ENCODE assay signal across 8 cellular contexts in genomic region chr6:8064638-8065518, GRCh38. TPM values are rescaled to one million over a fixed set of nuclear protein-coding genes. Genes with fewer than 3 reads are reported as not detected.
DNase-seq lines count a peak whose midpoint lies in the region; ATAC-seq and TF ChIP-seq lines count a peak whose summit lies in the region.

No MANE protein-coding gene starts in this region.

- peak overlapping the region; percentile 73 for H2AFZ ChIP-seq in ACC112 (ENCODE audit: low read length, unreplicated experiment)

- DNase-seq in HAP-1 (ENCODE audit: low spot score in 2 of 2) (no peak), tibial nerve (ENCODE audit: low spot score in 2 of 2) (no peak), GOT3 (lab: John Stamatoyannopoulos, UW) (no peak)
- DNase-seq in activated naive CD8-positive, alpha-beta T cell treated with anti-CD3 and anti-CD28 coated beads, Interleukin-2, amount 10 ng/mL, durations not matched to agents 7 days and 5 days, result no peak

- H3K4me3 Mint-ChIP-seq in activated naive CD8-positive, alpha-beta T cell treated with anti-CD3 and anti-CD28 coated beads, Interleukin-2, amount 10 ng/mL, durations not matched to agents 7 days and 5 days, result peak overlapping the region; percentile 93

- H3K4me3 ChIP-seq in ACC112 (ENCODE audit: low read depth, low read length) (peak overlapping the region; percentile 94), HAP-1 (peak overlapping the region; percentile 80), liver (ENCODE audit: low read depth in 1 of 3, low read length in 3 of 3) (peak overlapping the region in 1 of 3 donors; percentile 84), tibial nerve (peak overlapping the region; percentile 54 to 84 (median 68))

- H3K27ac Mint-ChIP-seq in activated naive CD8-positive, alpha-beta T cell treated with anti-CD3 and anti-CD28 coated beads, Interleukin-2, amount 10 ng/mL, durations not matched to agents 7 days and 5 days, result peak overlapping the region; percentile 91

- H3K9me3 ChIP-seq in HAP-1 (no peaks in the 10 kb centered on the region), liver (ENCODE audit: control insufficient read depth in 4 of 4, low read length in 3 of 4) (no peaks in the 10 kb centered on the region), tibial nerve (no peaks in the 10 kb centered on the region)

- TF ChIP-seq EP300 in tibial nerve (IDR thresholded peaks at IDR 0.05), result no peak

- H3K36me3 ChIP-seq in ACC112 (ENCODE audit: insufficient read depth, low read length) (peaks cover 6% of the 10 kb centered on the region; the same call in 1 of the 2 replicates), HAP-1 (replicated peaks) (no peaks in the 10 kb centered on the region; the same call in 1 of the 2 replicates), liver (ENCODE audit: control insufficient read depth in 4 of 4, insufficient read depth in 3 of 4, low read depth in 1 of 4, low read length in 3 of 4) (peaks cover 0 to 8% (median 5%) of the 10 kb centered on the region in 4 donors), tibial nerve (peaks cover 0 to 21% (median 0%) of the 10 kb centered on the region in 3 donors)

- H3K79me2 ChIP-seq in ACC112 (ENCODE audit: control insufficient read depth, insufficient read depth, low read length, unreplicated experiment), result peaks cover 14% of the 10 kb centered on the region

- ATAC-seq in activated naive CD8-positive, alpha-beta T cell treated with anti-CD3 and anti-CD28 coated beads, Interleukin-2, amount 10 ng/mL, durations not matched to agents 7 days and 5 days (ENCODE audit: low read depth), result no peak
- ATAC-seq in GM18867 (IDR thresholded peaks at IDR 0.05; ENCODE audit: unreplicated experiment), result no peak
- no peak for ATAC-seq in HG02870 (IDR thresholded peaks at IDR 0.05; ENCODE audit: unreplicated experiment)

- TF ChIP-seq RAD21 in liver (IDR thresholded peaks at IDR 0.05), result no peak

- H3K9me3 Mint-ChIP-seq in activated naive CD8-positive, alpha-beta T cell treated with anti-CD3 and anti-CD28 coated beads, Interleukin-2, amount 10 ng/mL, durations not matched to agents 7 days and 5 days, result no peaks in the 10 kb centered on the region

- H3K27me3 ChIP-seq in ACC112 (ENCODE audit: insufficient read depth, low read length) (no peaks in the 10 kb centered on the region), HAP-1 (ENCODE audit: low read depth) (no peaks in the 10 kb centered on the region), liver (ENCODE audit: control insufficient read depth in 4 of 4, insufficient read depth in 4 of 4, low read length in 3 of 4) (no peaks in the 10 kb centered on the region), tibial nerve (no peaks in the 10 kb centered on the region)

- TF ChIP-seq CTCF in liver (IDR thresholded peaks at IDR 0.05; ENCODE audit: low read depth, low read length, missing input control) (no peak), tibial nerve (IDR thresholded peaks at IDR 0.05) (no peak)

- H3K27ac ChIP-seq in ACC112 (ENCODE audit: low read depth, low read length) (peak overlapping the region; percentile 53), liver (ENCODE audit: low read depth in 1 of 2, low read length in 2 of 2) (peak overlapping the region; percentile 78 to 92), tibial nerve (peak overlapping the region; percentile 47 to 93 (median 87))

- peaks cover 13% of the 10 kb centered on the region for H3K4me1 Mint-ChIP-seq in activated naive CD8-positive, alpha-beta T cell treated with anti-CD3 and anti-CD28 coated beads, Interleukin-2, amount 10 ng/mL, durations not matched to agents 7 days and 5 days

- POLR2A ChIA-PET in activated naive CD8-positive, alpha-beta T cell treated with anti-CD3 and anti-CD28 coated beads, Interleukin-2, amount 10 ng/mL, durations not matched to agents 7 days and 5 days (lab: Charles Lee), result interaction anchor here (0.5 to 2.3 kb wide), 4 partner anchors 18 to 1012 kb away, joined by 3 to 35 read pairs (median 3); partner anchors contain the start of genes BMP6 and EEF1E1

- no peak for TF ChIP-seq POLR2A in tibial nerve (IDR thresholded peaks at IDR 0.05)

- H3K36me3 Mint-ChIP-seq in activated naive CD8-positive, alpha-beta T cell treated with anti-CD3 and anti-CD28 coated beads, Interleukin-2, amount 10 ng/mL, durations not matched to agents 7 days and 5 days, result peaks cover 4% of the 10 kb centered on the region

- H3K9ac ChIP-seq in liver (ENCODE audit: low read depth in 1 of 2, low read length in 2 of 2), result peak overlapping the region; percentile 21 to 80

- WGBS in liver, result 60% methylated on average over 7 of the region's 7 CpGs
- WGBS in tibial nerve, 2 donors, result 84 to 89% methylated on average over 7 of the region's 7 CpGs

- in situ Hi-C loops in HAP-1 (cut with MboI; ENCODE audit: low sequenced_read_pairs), result no loop called here

- peaks cover 12% of the 10 kb centered on the region for H3K4me1 ChIP-seq in ACC112 (ENCODE audit: control insufficient read depth, insufficient read depth, low read length, unreplicated experiment)
- peaks cover 15% of the 10 kb centered on the region for H3K4me1 ChIP-seq in HAP-1
- peaks cover 6 to 28% (median 15%) of the 10 kb centered on the region in 4 donors for H3K4me1 ChIP-seq in liver (ENCODE audit: control insufficient read depth in 4 of 4, insufficient read depth in 4 of 4, low read length in 3 of 4)
- H3K4me1 ChIP-seq in tibial nerve, result peaks cover 0 to 19% (median 4%) of the 10 kb centered on the region in 4 donors

- H3K27me3 Mint-ChIP-seq in activated naive CD8-positive, alpha-beta T cell treated with anti-CD3 and anti-CD28 coated beads, Interleukin-2, amount 10 ng/mL, durations not matched to agents 7 days and 5 days, result no peaks in the 10 kb centered on the region

TF ChIP-seq in liver, 16 proteins besides CTCF, POLR2A, EP300 and RAD21:
- TF ChIP-seq YY1 (IDR thresholded peaks at IDR 0.05) (peak; percentile 96), REST (IDR thresholded peaks at IDR 0.05) (no peak), TAF1 (conservative IDR thresholded peaks at IDR 0.05) (peak; percentile 59), HNF4A (conservative IDR thresholded peaks at IDR 0.05) (peak in 1 of 2 donors; percentile 21), SP1 (IDR thresholded peaks at IDR 0.05) (peak; percentile 8), ZBTB33 (IDR thresholded peaks at IDR 0.05) (no peak), RXRA (IDR thresholded peaks at IDR 0.05) (no peak), JUND (IDR thresholded peaks at IDR 0.05) (peak in 1 of 2 donors; percentile 22), HNF4G (IDR thresholded peaks at IDR 0.05) (no peak), FOXA1 (IDR thresholded peaks at IDR 0.05) (no peak), GABPA (IDR thresholded peaks at IDR 0.05 in 1 of 2, conservative IDR thresholded peaks at IDR 0.05 in 1 of 2) (no peak), EGR1 (IDR thresholded peaks at IDR 0.05; ENCODE audit: low read depth in 2 of 2) (no peak)

RNA-seq across cellular contexts. Expression of gene BLOC1S5, which starts 0.7 kb away (rescaled TPM):
- 10 to 100 TPM; 17.1 to 25.9 TPM for total RNA-seq in activated naive CD8-positive, alpha-beta T cell treated with anti-CD3 and anti-CD28 coated beads, Interleukin-2, amount 10 ng/mL, durations not matched to agents 7 days and 5 days
- total RNA-seq in liver, result 10 to 100 TPM in 1 of 2 donors, 1 to 10 TPM in 1; 8.9 to 11.1 TPM
- 1 to 10 TPM; 5.2 to 5.3 TPM for polyA plus RNA-seq in liver
- total RNA-seq in tibial nerve, result 10 to 100 TPM; 10.7 to 15.3 (median 11.6) TPM

RNA-seq across cellular contexts. Expression of gene EEF1E1, which starts 37.5 kb away (rescaled TPM):
- total RNA-seq in activated naive CD8-positive, alpha-beta T cell treated with anti-CD3 and anti-CD28 coated beads, Interleukin-2, amount 10 ng/mL, durations not matched to agents 7 days and 5 days, result 10 to 100 TPM; 26.0 to 26.7 TPM
- 10 to 100 TPM; 16.4 to 20.1 TPM for total RNA-seq in liver
- 10 to 100 TPM; 12.9 to 30.6 TPM for polyA plus RNA-seq in liver
- 10 to 100 TPM; 14.7 to 44.1 (median 20.5) TPM for total RNA-seq in tibial nerve
